ENCODE assay signal across 25 cellular contexts in genomic region chr2:235083822-235084221, GRCh38.
"Had no signal": no experiment of that assay in that cellular context is flagged by ENCODE, and none has a peak within 500 bp of the region (broad histone marks: within the 10 kb centered on the region; RNA-seq: fewer than 3 reads in every experiment).

No MANE protein-coding gene starts in this region.

- H3K27me3 Mint-ChIP-seq: activated naive CD8-positive, alpha-beta T cell treated with anti-CD3 and anti-CD28 coated beads, Interleukin-2, amount 10 ng/mL, durations not matched to agents 7 days and 5 days; type B pancreatic cell had no signal

- H3K36me3 ChIP-seq: spleen, thoracic aorta had no signal

- H3K27me3 ChIP-seq: hepatocyte had no signal

- H3K4me1 Mint-ChIP-seq: activated B cell treated with CpG ODN at 0.5 μM for 24 hours; activated CD4-positive, alpha-beta T cell treated with anti-CD3 and anti-CD28 coated beads for 36 hours; activated naive CD8-positive, alpha-beta T cell treated with anti-CD3 and anti-CD28 coated beads, Interleukin-2, amount 10 ng/mL, durations not matched to agents 7 days and 5 days had no signal

- H3K27ac ChIP-seq: coronary artery, epithelial cell of prostate, hepatocyte, spleen, thoracic aorta had no signal

- H3K9me3 Mint-ChIP-seq: activated B cell treated with CpG ODN at 0.5 μM for 24 hours; natural killer cell treated with Interleukin-12 subunit alpha and Interleukin-12 subunit beta and Interleukin-15 and Interleukin-18, amount 100 ng/mL, for 72 hours; T-helper 1 cell treated with Interleukin-12 subunit alpha and Interleukin-12 subunit beta and Interleukin-4 antibody, amounts not matched to agents 30 μg/mL and 1 μg/mL, for 36 hours had no signal

- DNase-seq: activated B cell treated with CpG ODN at 0.5 μM for 24 hours; activated CD4-positive, alpha-beta T cell treated with anti-CD3 and anti-CD28 coated beads for 36 hours; activated CD4-positive, alpha-beta T cell treated with anti-CD3 and anti-CD28 coated beads, Interleukin-2, amount 50 U/mL, for 4 hours; activated CD8-positive, alpha-beta memory T cell treated with anti-CD3 and anti-CD28 coated beads for 24 hours; activated effector memory CD4-positive, alpha-beta T cell treated with Interleukin-2 at 50 U/mL for 16 hours; activated naive CD4-positive, alpha-beta T cell treated with anti-CD3 and anti-CD28 coated beads for 36 hours; activated naive CD8-positive, alpha-beta T cell treated with anti-CD3 and anti-CD28 coated beads, Interleukin-2, amount 10 ng/mL, durations not matched to agents 7 days and 5 days; activated T-cell treated with anti-CD3 and anti-CD28 coated beads, Interleukin-2, amount 50 U/mL, for 72 hours; amygdala; cerebellar nuclear complex; foreskin fibroblast; left ventricle myocardium superior; spleen; stimulated activated CD4-positive, alpha-beta T cell treated with anti-CD3 and anti-CD28 coated beads, Interleukin-4, amount 100 ng/mL, for 1 hour; stimulated activated naive CD4-positive, alpha-beta T cell treated with Interleukin-2 at 50 U/mL for 16 hours; T1000 had no signal

- H3K27ac Mint-ChIP-seq: activated B cell treated with CpG ODN at 0.5 μM for 24 hours; activated CD4-positive, alpha-beta T cell treated with anti-CD3 and anti-CD28 coated beads for 36 hours; activated naive CD4-positive, alpha-beta T cell treated with anti-CD3 and anti-CD28 coated beads for 36 hours; activated naive CD8-positive, alpha-beta T cell treated with anti-CD3 and anti-CD28 coated beads, Interleukin-2, amount 10 ng/mL, durations not matched to agents 7 days and 5 days; activated T-cell treated with anti-CD3 and anti-CD28 coated beads, Interleukin-2, amount 50 U/mL, for 72 hours; endodermal cell; natural killer cell treated with Interleukin-12 subunit alpha and Interleukin-12 subunit beta and Interleukin-15 and Interleukin-18, amount 100 ng/mL, for 72 hours; progenitor cell of endocrine pancreas; T-helper 1 cell treated with Interleukin-12 subunit alpha and Interleukin-12 subunit beta and Interleukin-4 antibody, amounts not matched to agents 30 μg/mL and 1 μg/mL, for 36 hours; type B pancreatic cell had no signal

- H3K4me2 ChIP-seq: hepatocyte had no signal

- H3K79me2 ChIP-seq: hepatocyte had no signal

- H3K4me3 Mint-ChIP-seq: activated B cell treated with CpG ODN at 0.5 μM for 24 hours; activated CD4-positive, alpha-beta T cell treated with anti-CD3 and anti-CD28 coated beads for 36 hours; activated naive CD4-positive, alpha-beta T cell treated with anti-CD3 and anti-CD28 coated beads for 36 hours; activated naive CD8-positive, alpha-beta T cell treated with anti-CD3 and anti-CD28 coated beads, Interleukin-2, amount 10 ng/mL, durations not matched to agents 7 days and 5 days; activated T-cell treated with anti-CD3 and anti-CD28 coated beads, Interleukin-2, amount 50 U/mL, for 72 hours; endodermal cell; natural killer cell treated with Interleukin-12 subunit alpha and Interleukin-12 subunit beta and Interleukin-15 and Interleukin-18, amount 100 ng/mL, for 72 hours; T-helper 1 cell treated with Interleukin-12 subunit alpha and Interleukin-12 subunit beta and Interleukin-4 antibody, amounts not matched to agents 30 μg/mL and 1 μg/mL, for 36 hours; type B pancreatic cell had no signal

- H3K4me3 ChIP-seq: coronary artery, hepatocyte, spleen, thoracic aorta had no signal

- ATAC-seq: activated CD4-positive, alpha-beta T cell treated with anti-CD3 and anti-CD28 coated beads for 36 hours; left ventricle myocardium superior; natural killer cell treated with Interleukin-12 subunit alpha and Interleukin-12 subunit beta and Interleukin-15 and Interleukin-18, amount 100 ng/mL, for 72 hours had no signal

- H3K36me3 Mint-ChIP-seq: activated naive CD8-positive, alpha-beta T cell treated with anti-CD3 and anti-CD28 coated beads, Interleukin-2, amount 10 ng/mL, durations not matched to agents 7 days and 5 days; natural killer cell treated with Interleukin-12 subunit alpha and Interleukin-12 subunit beta and Interleukin-15 and Interleukin-18, amount 100 ng/mL, for 72 hours; type B pancreatic cell had no signal

- H3K4me1 ChIP-seq: spleen had no signal
